ENCODE assay signal across 1 cellular context in genomic region chr11:10809373-10810199, GRCh38.
A peak's percentile ranks its signal among the peaks of the same experiment; 100 is the strongest.
TF ChIP-seq lines count a peak whose summit lies in the region.

No MANE protein-coding gene starts in this region.

TF ChIP-seq in K562, 482 proteins besides CTCF, POLR2A, EP300 and RAD21 (continues in another document):
- TF ChIP-seq ZNF239 (CRISPR knock-in tag; IDR thresholded peaks at IDR 0.05) (no peak), ZMIZ1 (IDR thresholded peaks at IDR 0.05; ENCODE audit: low read depth in 2 of 2, low read length in 2 of 2) (no peak), MBD2 (IDR thresholded peaks at IDR 0.05; ENCODE audit: borderline replicate concordance, low read depth) (no peak), MED1 (CRISPR knock-in tag; IDR thresholded peaks at IDR 0.05; ENCODE audit: borderline replicate concordance) (no peak), RNF2 (IDR thresholded peaks at IDR 0.05) (no peak), TBL1XR1 (IDR thresholded peaks at IDR 0.05; ENCODE audit: low read length in 2 of 2) (no peak; a peak in 1 of 4 replicates), NELFE (IDR thresholded peaks at IDR 0.05; ENCODE audit: insufficient read depth, insufficient read length) (no peak), POLR2AphosphoS5 (IDR thresholded peaks at IDR 0.05; ENCODE audit: control insufficient read depth, insufficient read depth, low read depth, low read length) (no peak), TEAD2 (tag; IDR thresholded peaks at IDR 0.05) (no peak), IFI16 (CRISPR knock-in tag; IDR thresholded peaks at IDR 0.05) (no peak), FOXA1 (IDR thresholded peaks at IDR 0.05; ENCODE audit: borderline replicate concordance) (no peak), ZNF280A (IDR thresholded peaks at IDR 0.05; ENCODE audit: low read depth, partially characterized antibody) (no peak), SREBF2 (CRISPR knock-in tag; IDR thresholded peaks at IDR 0.05) (0 out of 2 replicates have a peak, but pooled peaks have one; percentile 17), ERF (CRISPR knock-in tag; IDR thresholded peaks at IDR 0.05) (0 out of 2 replicates have a peak, but pooled peaks have one; percentile 76), HMG20B (CRISPR knock-in tag; IDR thresholded peaks at IDR 0.05) (no peak), E2F4 (CRISPR knock-in tag; IDR thresholded peaks at IDR 0.05; ENCODE audit: low read depth) (no peak), CUX1 (CRISPR knock-in tag; IDR thresholded peaks at IDR 0.05) (no peak), ZNF445 (CRISPR knock-in tag; IDR thresholded peaks at IDR 0.05; ENCODE audit: low read depth) (no peak), LCOR (CRISPR knock-in tag; IDR thresholded peaks at IDR 0.05) (peak; percentile 34; the same call in 1 of the 2 replicates), MYBL2 (IDR thresholded peaks at IDR 0.05; ENCODE audit: low read depth) (no peak), MYBL2 (CRISPR knock-in tag; IDR thresholded peaks at IDR 0.05; ENCODE audit: borderline replicate concordance) (no peak), MAX (CRISPR knock-in tag; IDR thresholded peaks at IDR 0.05) (no peak; the same call in 1 of the 2 replicates), ZNF79 (CRISPR knock-in tag; IDR thresholded peaks at IDR 0.05; ENCODE audit: low read depth) (no peak), KDM1A (IDR thresholded peaks at IDR 0.05) (no peak), ZSCAN32 (CRISPR knock-in tag; IDR thresholded peaks at IDR 0.05) (no peak), NFIX (CRISPR knock-in tag; IDR thresholded peaks at IDR 0.05; ENCODE audit: low read depth) (no peak), ARHGAP35 (IDR thresholded peaks at IDR 0.05; ENCODE audit: partially characterized antibody) (no peak), ZNF197 (CRISPR knock-in tag; IDR thresholded peaks at IDR 0.05; ENCODE audit: low read depth) (0 out of 2 replicates have a peak, but pooled peaks have one; percentile 63), NR4A1 (CRISPR knock-in tag; IDR thresholded peaks at IDR 0.05) (no peak), NR4A1 (tag; IDR thresholded peaks at IDR 0.05) (peak; percentile 20; the same call in 1 of the 2 replicates), ZC3H8 (IDR thresholded peaks at IDR 0.05) (no peak), HOMEZ (CRISPR knock-in tag; IDR thresholded peaks at IDR 0.05) (no peak), ETS1 (conservative IDR thresholded peaks at IDR 0.05; ENCODE audit: control insufficient read depth, low read depth, low read length) (no peak), SMAD3 (CRISPR knock-in tag; conservative IDR thresholded peaks at IDR 0.05) (no peak), SETDB1 (IDR thresholded peaks at IDR 0.05; ENCODE audit: low read length) (no peak), HDAC1 (IDR thresholded peaks at IDR 0.05) (peak in 1 of 2 experiments; percentile 53; a peak in 2 of 4 replicates), ZNF668 (CRISPR knock-in tag; IDR thresholded peaks at IDR 0.05) (no peak), E2F5 (CRISPR knock-in tag; IDR thresholded peaks at IDR 0.05) (no peak), RUNX1 (IDR thresholded peaks at IDR 0.05; ENCODE audit: low read depth) (no peak), CXXC5 (CRISPR knock-in tag; IDR thresholded peaks at IDR 0.05) (no peak; the same call in 1 of the 2 replicates), GTF2A2 (tag; IDR thresholded peaks at IDR 0.05) (no peak), HNRNPH1 (optimal IDR thresholded peaks at IDR 0.05; ENCODE audit: low read depth, low read length) (no peak), ZNF324 (CRISPR knock-in tag; IDR thresholded peaks at IDR 0.05) (no peak), NR3C1 (CRISPR knock-in tag; IDR thresholded peaks at IDR 0.05) (no peak), SP1 (CRISPR knock-in tag; IDR thresholded peaks at IDR 0.05) (no peak), BHLHE40 (IDR thresholded peaks at IDR 0.05; ENCODE audit: low read length) (no peak), ATF7 (IDR thresholded peaks at IDR 0.05) (no peak), HDGF (IDR thresholded peaks at IDR 0.05) (no peak), CBFB (CRISPR knock-in tag; IDR thresholded peaks at IDR 0.05) (no peak), DPF2 (IDR thresholded peaks at IDR 0.05) (no peak), MXD1 (CRISPR knock-in tag; IDR thresholded peaks at IDR 0.05; ENCODE audit: borderline replicate concordance, poor library complexity, severe bottlenecking) (no peak), BRD4 (IDR thresholded peaks at IDR 0.05) (no peak), YBX1 (IDR thresholded peaks at IDR 0.05) (no peak), GTF2F1 (IDR thresholded peaks at IDR 0.05; ENCODE audit: low read depth, low read length) (no peak), MCM7 (IDR thresholded peaks at IDR 0.05) (no peak), DDX20 (tag; IDR thresholded peaks at IDR 0.05; ENCODE audit: low read depth) (no peak)
